In genomic region chr5:73301208-73302088, GRCh38 we compare ENCODE assay signal across 2 cellular contexts.
TF ChIP-seq lines count a peak whose summit lies in the region.

No MANE protein-coding gene starts in this region.

TF ChIP-seq in H1, 55 proteins besides CTCF, POLR2A, EP300 and RAD21 (continued from another document):
- TF ChIP-seq CHD7 (IDR thresholded peaks at IDR 0.05; ENCODE audit: insufficient replicate concordance, low read length) (no peak), SP1 (IDR thresholded peaks at IDR 0.05; ENCODE audit: low read depth, low read length) (no peak), KDM5A (IDR thresholded peaks at IDR 0.05; ENCODE audit: low read length) (no peak), POLR2AphosphoS5 (IDR thresholded peaks at IDR 0.05; ENCODE audit: low read depth, low read length) (no peak), ASH2L (IDR thresholded peaks at IDR 0.05; ENCODE audit: low read length) (no peak), RBBP5 (IDR thresholded peaks at IDR 0.05; ENCODE audit: borderline replicate concordance, low read depth, low read length) (no peak), EZH2 (IDR thresholded peaks at IDR 0.05; ENCODE audit: low read depth, low read length, severe bottlenecking) (peak; percentile 96), RNF2 (IDR thresholded peaks at IDR 0.05; ENCODE audit: borderline replicate concordance, low read depth, low read length, missing control alignments, poor library complexity, severe bottlenecking) (peak; percentile 81), SRF (IDR thresholded peaks at IDR 0.05; ENCODE audit: low read depth, low read length) (no peak), BRCA1 (IDR thresholded peaks at IDR 0.05; ENCODE audit: low read depth, low read length) (no peak), BCL11A (IDR thresholded peaks at IDR 0.05; ENCODE audit: low read depth in 2 of 2, low read length in 2 of 2) (no peak), CHD2 (IDR thresholded peaks at IDR 0.05; ENCODE audit: low read length) (no peak), SUZ12 (IDR thresholded peaks at IDR 0.05; ENCODE audit: low read length) (peak; percentile 99)

TF ChIP-seq in HEK293T, 16 proteins besides CTCF, POLR2A, EP300 and RAD21 (continued from another document):
- TF ChIP-seq PKNOX1 (IDR thresholded peaks at IDR 0.05) (no peak), L3MBTL2 (conservative IDR thresholded peaks at IDR 0.05) (no peak), FOXA1 (IDR thresholded peaks at IDR 0.05) (no peak), TARDBP (IDR thresholded peaks at IDR 0.05) (no peak)
